In genomic region chr11:116328410-116328809, GRCh38 we compare ENCODE assay signal across 23 cellular contexts.
"Had no signal": no experiment of that assay in that cellular context is flagged by ENCODE, and none has a peak within 500 bp of the region (broad histone marks: within the 10 kb centered on the region; RNA-seq: fewer than 3 reads in every experiment).

No MANE protein-coding gene starts in this region.

- ATAC-seq: effector memory CD8-positive, alpha-beta T cell; left colon; left ventricle myocardium superior; natural killer cell treated with Interleukin-12 subunit alpha and Interleukin-12 subunit beta and Interleukin-15 and Interleukin-18, amount 100 ng/mL, for 72 hours; psoas muscle; sciatic nerve; stimulated activated naive B cell treated with anti-CD40 and anti-IgM and Interleukin-4, amounts not matched to agents 10 μg/mL and 1 μg/mL and 100 μg/mL, for 72 hours; stimulated activated naive CD8-positive, alpha-beta T cell treated with anti-CD3 and anti-CD28 coated beads, Interleukin-15, amount 100 ng/mL, for 72 hours had no signal

- H3K4me3 Mint-ChIP-seq: dendritic cell treated with granulocyte-macrophage colony-stimulating factor and Interleukin-4, amounts not matched to agents 40 ng/mL and 50 ng/mL, for 4 days; effector memory CD8-positive, alpha-beta T cell; immature natural killer cell; natural killer cell treated with Interleukin-12 subunit alpha and Interleukin-12 subunit beta and Interleukin-15 and Interleukin-18, amount 100 ng/mL, for 72 hours; stimulated activated naive B cell treated with anti-CD40 and anti-IgM and Interleukin-4, amounts not matched to agents 10 μg/mL and 1 μg/mL and 100 μg/mL, for 72 hours; stimulated activated naive CD8-positive, alpha-beta T cell treated with anti-CD3 and anti-CD28 coated beads, Interleukin-15, amount 100 ng/mL, for 72 hours had no signal

- H3K36me3 Mint-ChIP-seq: immature natural killer cell; natural killer cell treated with Interleukin-12 subunit alpha and Interleukin-12 subunit beta and Interleukin-15 and Interleukin-18, amount 100 ng/mL, for 72 hours; stimulated activated naive B cell treated with anti-CD40 and anti-IgM and Interleukin-4, amounts not matched to agents 10 μg/mL and 1 μg/mL and 100 μg/mL, for 72 hours had no signal

- H3K27ac ChIP-seq: epithelial cell of prostate, esophagus squamous epithelium, psoas muscle, spleen, testis, tibial nerve had no signal

- H3K4me1 Mint-ChIP-seq: immature natural killer cell; stimulated activated naive B cell treated with anti-CD40 and anti-IgM and Interleukin-4, amounts not matched to agents 10 μg/mL and 1 μg/mL and 100 μg/mL, for 72 hours; stimulated activated naive CD8-positive, alpha-beta T cell treated with anti-CD3 and anti-CD28 coated beads, Interleukin-15, amount 100 ng/mL, for 72 hours had no signal

- H3K27ac Mint-ChIP-seq: dendritic cell treated with granulocyte-macrophage colony-stimulating factor and Interleukin-4, amounts not matched to agents 40 ng/mL and 50 ng/mL, for 4 days; effector memory CD8-positive, alpha-beta T cell; immature natural killer cell; natural killer cell treated with Interleukin-12 subunit alpha and Interleukin-12 subunit beta and Interleukin-15 and Interleukin-18, amount 100 ng/mL, for 72 hours; stimulated activated naive B cell treated with anti-CD40 and anti-IgM and Interleukin-4, amounts not matched to agents 10 μg/mL and 1 μg/mL and 100 μg/mL, for 72 hours had no signal

- H3K9me3 Mint-ChIP-seq: dendritic cell treated with granulocyte-macrophage colony-stimulating factor and Interleukin-4, amounts not matched to agents 40 ng/mL and 50 ng/mL, for 4 days; immature natural killer cell; natural killer cell treated with Interleukin-12 subunit alpha and Interleukin-12 subunit beta and Interleukin-15 and Interleukin-18, amount 100 ng/mL, for 72 hours; stimulated activated naive B cell treated with anti-CD40 and anti-IgM and Interleukin-4, amounts not matched to agents 10 μg/mL and 1 μg/mL and 100 μg/mL, for 72 hours; stimulated activated naive CD8-positive, alpha-beta T cell treated with anti-CD3 and anti-CD28 coated beads, Interleukin-15, amount 100 ng/mL, for 72 hours had no signal

- DNase-seq: effector memory CD8-positive, alpha-beta T cell; esophagus squamous epithelium; foreskin fibroblast; immature natural killer cell; left colon; left ventricle myocardium superior; mesenchymal stem cell; midbrain; psoas muscle; retina; spleen; stimulated activated CD4-positive, alpha-beta T cell treated with anti-CD3 and anti-CD28 coated beads, Interleukin-15, amount 100 ng/mL, for 24 hours; stimulated activated CD4-positive, alpha-beta T cell treated with anti-CD3 and anti-CD28 coated beads, Interleukin-1b, Interleukin-23, amount 100 ng/mL, for 48 hours; stimulated activated CD4-positive, alpha-beta T cell treated with anti-CD3 and anti-CD28 coated beads, Interleukin-4, amount 100 ng/mL, for 24 hours; stimulated activated naive B cell treated with anti-CD40 and anti-IgM and Interleukin-4, amounts not matched to agents 10 μg/mL and 1 μg/mL and 100 μg/mL, for 72 hours; stimulated activated naive CD8-positive, alpha-beta T cell treated with anti-CD3 and anti-CD28 coated beads, Interleukin-15, amount 100 ng/mL, for 72 hours; testis had no signal

- H3K9me3 ChIP-seq: esophagus squamous epithelium, psoas muscle, spleen, testis, tibial nerve had no signal

- H3K36me3 ChIP-seq: esophagus squamous epithelium, spleen, tibial nerve had no signal

- H3K4me3 ChIP-seq: esophagus squamous epithelium, lung, psoas muscle, spleen, testis, tibial nerve had no signal

- H3K4me1 ChIP-seq: esophagus squamous epithelium, psoas muscle, spleen, testis, tibial nerve had no signal

- H3K27me3 ChIP-seq: esophagus squamous epithelium, spleen, testis, tibial nerve had no signal
